8 cellular contexts compared by ENCODE assay signal in the genomic region with DNA sequence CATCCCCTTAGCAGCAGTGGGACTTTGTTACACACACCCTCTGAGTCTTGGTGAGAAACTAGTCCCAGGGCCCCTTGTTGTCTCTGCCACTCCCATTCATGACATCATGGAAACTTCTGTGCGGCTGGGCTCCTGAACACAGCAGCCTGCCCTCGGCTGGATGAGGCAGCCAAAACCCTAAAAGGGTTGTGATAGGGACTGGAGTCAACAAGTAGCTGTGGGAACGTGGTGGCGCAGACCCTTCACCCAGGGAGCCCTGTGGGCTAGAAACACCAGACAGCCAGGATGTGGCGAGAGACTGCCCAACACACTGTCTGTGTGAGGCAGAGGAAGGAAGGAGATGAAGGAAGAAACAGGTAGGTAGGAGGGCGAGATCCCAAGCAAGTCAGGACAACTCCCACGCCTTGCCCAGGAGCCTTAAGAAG. TPM values are rescaled to one million over a fixed set of nuclear protein-coding genes. Genes with fewer than 3 reads are reported as not detected.
A peak's percentile ranks its signal among the peaks of the same experiment; 100 is the strongest.
DNase-seq lines count a peak whose midpoint lies in the region; ATAC-seq and TF ChIP-seq lines count a peak whose summit lies in the region.

No MANE protein-coding gene starts in this region.

- no peak overlapping the region for H3K4me3 ChIP-seq in mammary epithelial cell (replicated peaks in 1 of 3; ENCODE audit: insufficient read depth in 1 of 3, low read depth in 2 of 3, low read length in 3 of 3)

- BruUV-seq in mammary epithelial cell (replicated peaks; lab: Mats Ljungman, UMichigan), result no TSS peak
- no TSS peak for BruUV-seq in MCF 10A (replicated peaks; lab: Mats Ljungman, UMichigan)

- H3K9me3 Mint-ChIP-seq in MCF 10A (ENCODE audit: unreplicated experiment) (no peaks in the 10 kb centered on the region), memory B cell (no peaks in the 10 kb centered on the region)

- no peaks in the 10 kb centered on the region for H3K27me3 ChIP-seq in mammary epithelial cell (ENCODE audit: insufficient read depth, low read length)

- H4K20me1 ChIP-seq in mammary epithelial cell (ENCODE audit: insufficient read depth, low read length), result no peaks in the 10 kb centered on the region

- no peak overlapping the region for H3K4me2 ChIP-seq in mammary epithelial cell (ENCODE audit: insufficient read depth, low read depth, low read length)

- H3K4me1 Mint-ChIP-seq in MCF 10A (ENCODE audit: insufficient read depth, unreplicated experiment), result no peaks in the 10 kb centered on the region
- peaks cover 6% of the 10 kb centered on the region for H3K4me1 Mint-ChIP-seq in memory B cell

- no peaks in the 10 kb centered on the region for H3K9me3 ChIP-seq in mammary epithelial cell (replicated peaks; ENCODE audit: insufficient read depth, low read length)

- intact Hi-C loops in mammary epithelial cell (cut with micrococcal nuclease) (no loop called here), MCF 10A (cut with micrococcal nuclease) (no loop called here)

- H3K36me3 Mint-ChIP-seq in MCF 10A (ENCODE audit: insufficient read depth, unreplicated experiment) (no peaks in the 10 kb centered on the region), memory B cell (no peaks in the 10 kb centered on the region)

- CTCF ChIA-PET in mammary epithelial cell (lab: Charles Lee; ENCODE audit: low non-redundant PET) (no interaction called here), MCF 10A (lab: Yijun Ruan, JAX) (no interaction called here)

- H3K36me3 ChIP-seq in mammary epithelial cell (ENCODE audit: insufficient read depth, low read length), result no peaks in the 10 kb centered on the region

- TF ChIP-seq CTCF in mammary epithelial cell (conservative IDR thresholded peaks at IDR 0.05 in 1 of 2, IDR thresholded peaks at IDR 0.05 in 1 of 2; ENCODE audit: extremely low read depth in 1 of 2, insufficient read depth in 1 of 2, low read depth in 1 of 2, low read length in 2 of 2) (no peak), MCF 10A (IDR thresholded peaks at IDR 0.05; ENCODE audit: unreplicated experiment) (no peak)

- in situ Hi-C loops in mammary epithelial cell (cut with MboI; ENCODE audit: low sequenced_read_pairs in 2 of 2), result no loop called here

- no peaks in the 10 kb centered on the region for H3K79me2 ChIP-seq in mammary epithelial cell (ENCODE audit: insufficient read depth, low read length)

- H2AFZ ChIP-seq in mammary epithelial cell (ENCODE audit: low read depth, low read length), result peak overlapping the region; percentile 10

- H3K4me3 Mint-ChIP-seq in MCF 10A (ENCODE audit: unreplicated experiment), result no peak overlapping the region
- H3K4me3 Mint-ChIP-seq in memory B cell, result peak overlapping the region; percentile 57

- H3K27ac Mint-ChIP-seq in MCF 10A (ENCODE audit: low read depth, unreplicated experiment) (no peak overlapping the region), memory B cell (peak overlapping the region; percentile 33)

- no peaks in the 10 kb centered on the region for H3K4me1 ChIP-seq in mammary epithelial cell (ENCODE audit: insufficient read depth, low read length)

- no peak overlapping the region for H3K9ac ChIP-seq in mammary epithelial cell (ENCODE audit: insufficient read depth, low read length)

- H3K27me3 Mint-ChIP-seq in MCF 10A (ENCODE audit: insufficient read depth, unreplicated experiment), result no peaks in the 10 kb centered on the region
- H3K27me3 Mint-ChIP-seq in memory B cell, result no peaks in the 10 kb centered on the region

- no peak overlapping the region for H3K27ac ChIP-seq in mammary epithelial cell (ENCODE audit: insufficient read depth, low read depth, low read length)

- DNase-seq in mammary epithelial cell (peak; percentile 2), MCF 10A (ENCODE audit: unreplicated experiment) (no peak), activated T-helper 1 cell treated with Interleukin-2 at 50 U/mL for 16 hours (ENCODE audit: low read depth) (peak; percentile 78), memory B cell (ENCODE audit: low spot score in 2 of 2) (no peak), ureter (ENCODE audit: low spot score) (peak; percentile 65), dedifferentiated amniotic fluid mesenchymal stem cell (ENCODE audit: extremely low spot score) (no peak), nucleus accumbens (lab: John Stamatoyannopoulos, UW) (no peak), DMS79 (lab: John Stamatoyannopoulos, UW) (no peak)

- dilution Hi-C loops in mammary epithelial cell (cut with HindIII; ENCODE audit: low sequenced_read_pairs), result no loop called here

- WGBS in mammary epithelial cell (ENCODE audit: low coverage, missing lambda C conversion rate), result 60% methylated on average over 6 of the region's 7 CpGs

- peak; percentile 54 for ATAC-seq in memory B cell (ENCODE audit: low read depth)

- POLR2A ChIA-PET in MCF 10A (lab: Yijun Ruan, JAX), result interaction anchor here (1.3 kb wide), 1 partner anchor 38 kb away, joined by 5 read pairs; no protein-coding TSS in a partner anchor

RNA-seq across cellular contexts. Expression of gene CD3D, which starts 3.9 kb away (rescaled TPM):
- not detected for total RNA-seq in mammary epithelial cell
- not detected for polyA plus RNA-seq in mammary epithelial cell
- polyA minus RNA-seq in mammary epithelial cell, result not detected
- total RNA-seq in MCF 10A (2022), result not detected in 2 replicates
- 10.4 TPM for total RNA-seq in ureter

RNA-seq across cellular contexts. Expression of gene CD3G, which starts 5.5 kb away (rescaled TPM):
- total RNA-seq in mammary epithelial cell, result not detected
- not detected for polyA plus RNA-seq in mammary epithelial cell
- not detected for polyA minus RNA-seq in mammary epithelial cell
- not detected in 2 replicates for total RNA-seq in MCF 10A (2022)
- total RNA-seq in ureter, result 2.1 TPM

RNA-seq across cellular contexts. Expression of gene UBE4A, which starts 20.8 kb away (rescaled TPM):
- total RNA-seq in mammary epithelial cell, result 10 to 100 TPM; 31.9 to 54.3 TPM
- 9.4 TPM for polyA plus RNA-seq in mammary epithelial cell
- polyA minus RNA-seq in mammary epithelial cell, result 73.2 TPM
- total RNA-seq in MCF 10A (2022), result 41.0 and 47.7 TPM in 2 replicates
- total RNA-seq in ureter, result 46.5 TPM

RNA-seq across cellular contexts. Expression of gene CD3E, which starts 34.1 kb away (rescaled TPM):
- not detected for total RNA-seq in mammary epithelial cell
- not detected for polyA plus RNA-seq in mammary epithelial cell
- not detected for polyA minus RNA-seq in mammary epithelial cell
- not detected in 2 replicates for total RNA-seq in MCF 10A (2022)
- 8.0 TPM for total RNA-seq in ureter

Comparison
In these comparisons a context has a peak if more than half of its experiments do, and no peak if none do; other contexts are left out.
1. DNase-seq: peak in mammary epithelial cell (single experiment), activated T-helper 1 cell treated with Interleukin-2 at 50 U/mL for 16 hours (single experiment) and ureter (single experiment); none in MCF 10A (single experiment), memory B cell (0 of 2), dedifferentiated amniotic fluid mesenchymal stem cell (single experiment), nucleus accumbens (0 of 56) and DMS79 (single experiment).
2. RNA of gene CD3D, which starts 3.9 kb away (total RNA-seq): 10.4 TPM in ureter (single experiment); not detected in mammary epithelial cell and not detected in MCF 10A; every median in the first group is over 10 times any median in the second.